In genomic region chr11:70456921-70457532, GRCh38 we compare ENCODE assay signal across 15 cellular contexts. TPM values are rescaled to one million over a fixed set of nuclear protein-coding genes. Genes with fewer than 3 reads are reported as not detected.
DNase-seq lines count a peak whose midpoint lies in the region; ATAC-seq, FAIRE-seq and TF ChIP-seq lines count a peak whose summit lies in the region.
"Had no signal": no experiment of that assay in that cellular context is flagged by ENCODE, and none has a peak within 500 bp of the region (broad histone marks: within the 10 kb centered on the region; RNA-seq: fewer than 3 reads in every experiment).

No MANE protein-coding gene starts in this region.

- no peaks in the 10 kb centered on the region for H3K9me3 Mint-ChIP-seq in astrocyte (ENCODE audit: unreplicated experiment)
- H3K9me3 Mint-ChIP-seq: activated T-helper 1 cell treated with anti-CD3 and anti-CD28 coated beads, Interleukin-12 subunit alpha, Interleukin-12 subunit beta, Interleukin-2, Interleukin-4 antibody, amounts not matched to agents 30 ng/mL and 10 ng/mL and 1 ng/mL, durations not matched to agents 14 hours and 24 hours and 36 hours had no signal

- no peak overlapping the region for H3K4me3 Mint-ChIP-seq in astrocyte (ENCODE audit: unreplicated experiment)
- H3K4me3 Mint-ChIP-seq: activated T-helper 1 cell treated with anti-CD3 and anti-CD28 coated beads, Interleukin-12 subunit alpha, Interleukin-12 subunit beta, Interleukin-2, Interleukin-4 antibody, amounts not matched to agents 30 ng/mL and 10 ng/mL and 1 ng/mL, durations not matched to agents 14 hours and 24 hours and 36 hours; neural progenitor cell had no signal

- peaks cover 17% of the 10 kb centered on the region for H3K27me3 Mint-ChIP-seq in astrocyte (ENCODE audit: low read depth, unreplicated experiment)

- no peak overlapping the region for H3K27ac Mint-ChIP-seq in astrocyte (ENCODE audit: unreplicated experiment)
- H3K27ac Mint-ChIP-seq: activated T-helper 1 cell treated with anti-CD3 and anti-CD28 coated beads, Interleukin-12 subunit alpha, Interleukin-12 subunit beta, Interleukin-2, Interleukin-4 antibody, amounts not matched to agents 30 ng/mL and 10 ng/mL and 1 ng/mL, durations not matched to agents 14 hours and 24 hours and 36 hours had no signal

- no peaks in the 10 kb centered on the region for H3K27me3 ChIP-seq in astrocyte (ENCODE audit: insufficient read depth, low read length)
- H3K27me3 ChIP-seq: MG63, neural progenitor cell had no signal

- POLR2A ChIA-PET in OCI-LY7 (lab: Charles Lee): no interaction called here

- TF ChIP-seq CTCF in astrocyte (IDR thresholded peaks at IDR 0.05; ENCODE audit: insufficient read depth, low read depth, low read length) (no peak), OCI-LY7 (conservative IDR thresholded peaks at IDR 0.05; ENCODE audit: low read length) (no peak)

- H2AFZ ChIP-seq in astrocyte (ENCODE audit: low read depth, low read length): no peak overlapping the region
- H2AFZ ChIP-seq in OCI-LY7 (ENCODE audit: low read length): no peak overlapping the region
- H2AFZ ChIP-seq: neural progenitor cell had no signal

- no peak overlapping the region for H3K9ac ChIP-seq in astrocyte (ENCODE audit: low read length)
- H3K9ac ChIP-seq: neural progenitor cell had no signal

- DNase-seq in A172 (ENCODE audit: low spot score) (peak; percentile 50), GM04504 (ENCODE audit: low read depth) (peak; percentile 44), astrocyte (ENCODE audit: low read depth) (peak; percentile 43), inferior parietal cortex (ENCODE audit: extremely low spot score) (peak; percentile 44), SIG-M5 treated with dmso at 0.1 percent for 504 hours (lab: John Stamatoyannopoulos, UW; ENCODE audit: unreplicated experiment) (no peak), ecto neural progenitor cell (ENCODE audit: low spot score) (no peak), OCI-LY7 (ENCODE audit: low spot score) (no peak)
- DNase-seq: Caco-2; MG63; stimulated activated CD4-positive, alpha-beta T cell treated with anti-CD3 and anti-CD28 coated beads, Interleukin-2, amount 100 ng/mL, for 48 hours had no signal

- H3K4me1 ChIP-seq in astrocyte (ENCODE audit: insufficient read depth, low read length): peaks cover 3% of the 10 kb centered on the region
- no peaks in the 10 kb centered on the region for H3K4me1 ChIP-seq in OCI-LY7 (ENCODE audit: insufficient read depth, low read length, poor library complexity, severe bottlenecking)
- H3K4me1 ChIP-seq: Caco-2 had no signal

- intact Hi-C loops in OCI-LY7 (cut with micrococcal nuclease; ENCODE audit: unreplicated experiment): no loop called here

- peaks cover 8% of the 10 kb centered on the region for H3K36me3 Mint-ChIP-seq in astrocyte (ENCODE audit: low read depth, unreplicated experiment)
- H3K36me3 Mint-ChIP-seq: neural progenitor cell had no signal

- ATAC-seq in HG03460 (IDR thresholded peaks at IDR 0.05; ENCODE audit: unreplicated experiment): no peak

- CTCF ChIA-PET in OCI-LY7 (lab: Charles Lee; ENCODE audit: unreplicated experiment): no interaction called here

- BruUV-seq in OCI-LY7 (replicated peaks; lab: Mats Ljungman, UMichigan): no TSS peak

- no peak overlapping the region for H3K4me2 ChIP-seq in astrocyte (ENCODE audit: low read length)
- no peak overlapping the region for H3K4me2 ChIP-seq in OCI-LY7 (ENCODE audit: low read length)
- H3K4me2 ChIP-seq: neural progenitor cell had no signal

- no peak for FAIRE-seq in astrocyte (lab: Jason Lieb, UNC)
- FAIRE-seq: colon had no signal

- no peak overlapping the region for H3K4me3 ChIP-seq in astrocyte (ENCODE audit: insufficient read depth, low read depth, low read length)
- H3K4me3 ChIP-seq in OCI-LY7 (ENCODE audit: low read depth, low read length, poor library complexity, severe bottlenecking): no peak overlapping the region
- H3K4me3 ChIP-seq: MG63, neural progenitor cell, thoracic aorta had no signal

- no peaks in the 10 kb centered on the region for H3K4me1 Mint-ChIP-seq in astrocyte (ENCODE audit: low read depth, unreplicated experiment)

- H4K20me1 ChIP-seq in astrocyte (ENCODE audit: insufficient read depth, low read length) (no peaks in the 10 kb centered on the region), OCI-LY7 (ENCODE audit: insufficient read depth, low read length) (no peaks in the 10 kb centered on the region)

- H3K9me3 ChIP-seq in astrocyte (ENCODE audit: insufficient read depth, low read depth, low read length): no peaks in the 10 kb centered on the region
- no peaks in the 10 kb centered on the region for H3K9me3 ChIP-seq in OCI-LY7 (ENCODE audit: low read length)
- H3K9me3 ChIP-seq: Caco-2, MG63, thoracic aorta had no signal

- no peaks in the 10 kb centered on the region for H3K9me2 ChIP-seq in OCI-LY7 (ENCODE audit: insufficient read depth, low read length)

- H3K27ac ChIP-seq in astrocyte (ENCODE audit: low read depth, low read length): no peak overlapping the region
- H3K27ac ChIP-seq in OCI-LY7 (ENCODE audit: low read depth, low read length, poor library complexity, severe bottlenecking): no peak overlapping the region
- H3K27ac ChIP-seq: neural progenitor cell, thoracic aorta had no signal

- H3K36me3 ChIP-seq in astrocyte (ENCODE audit: insufficient read depth, low read length): no peaks in the 10 kb centered on the region
- H3K36me3 ChIP-seq in OCI-LY7 (ENCODE audit: insufficient read depth, low read length): no peaks in the 10 kb centered on the region
- H3K36me3 ChIP-seq: MG63, neural progenitor cell, thoracic aorta had no signal

- no peaks in the 10 kb centered on the region for H3K79me2 ChIP-seq in astrocyte (ENCODE audit: insufficient read depth, low read length)
- no peaks in the 10 kb centered on the region for H3K79me2 ChIP-seq in OCI-LY7 (ENCODE audit: insufficient read depth, low read depth, low read length)

RNA-seq across cellular contexts. Expression of gene CTTN, which starts 58.7 kb away (rescaled TPM):
- total RNA-seq in A172 (2014; rRNA removed; shearing (Covaris generic)): 286 and 305 TPM in 2 replicates
- total RNA-seq in astrocyte: 291 and 344 TPM in 2 replicates
- total RNA-seq in OCI-LY7 (2014; rRNA removed; shearing (Covaris generic)): 1.9 and 5.0 TPM in 2 replicates
- total RNA-seq in OCI-LY7 (2022): 9.3 and 9.4 TPM in 2 replicates

Comparison
In these comparisons a context has a peak if more than half of its experiments do, and no peak if none do; other contexts are left out.
1. DNase-seq: peak in A172 (single experiment), GM04504 (single experiment), astrocyte (single experiment) and inferior parietal cortex (single experiment); none in SIG-M5 treated with dmso at 0.1 percent for 504 hours (single experiment), ecto neural progenitor cell (single experiment) and OCI-LY7 (single experiment).
2. RNA of gene CTTN, which starts 58.7 kb away (total RNA-seq): 291 to 344 TPM in astrocyte and 286 to 305 TPM in A172; 1.9 to 9.4 TPM in OCI-LY7; every median in the first group is over 10 times any median in the second.